ENCODE assay signal across 1 cellular context in the genomic region with DNA sequence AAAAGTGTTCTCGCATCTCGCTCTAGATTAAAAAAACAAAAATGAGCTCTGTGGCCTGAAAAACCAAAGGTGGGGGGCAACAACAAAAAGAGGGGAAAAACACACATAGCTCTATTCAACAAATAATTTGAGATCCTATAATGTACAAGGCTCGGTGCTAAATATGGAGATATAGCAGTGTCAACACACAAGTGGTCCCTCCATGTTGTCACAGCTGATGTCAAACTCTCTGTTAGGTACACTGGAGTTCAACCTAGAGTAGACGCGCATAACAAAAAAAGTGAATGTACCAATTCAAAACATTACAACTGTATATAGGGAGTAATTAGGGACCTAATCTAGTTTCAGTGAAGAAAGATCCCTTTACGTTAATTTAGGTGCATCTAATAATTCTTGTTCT.
A peak's percentile ranks its signal among the peaks of the same experiment; 100 is the strongest.
TF ChIP-seq lines count a peak whose summit lies in the region.

No MANE protein-coding gene starts in this region.

TF ChIP-seq in H1, 55 proteins besides CTCF, POLR2A, EP300 and RAD21:
- TF ChIP-seq POLR2AphosphoS5 (IDR thresholded peaks at IDR 0.05; ENCODE audit: low read depth, low read length) (peak; percentile 64), TAF7 (optimal IDR thresholded peaks at IDR 0.05; ENCODE audit: borderline replicate concordance, low read depth, low read length) (no peak)
